In genomic region chr3:42509111-42509510, GRCh38 we compare ENCODE assay signal across 10 cellular contexts.
"Had no signal": no experiment of that assay in that cellular context is flagged by ENCODE, and none has a peak within 500 bp of the region (broad histone marks: within the 10 kb centered on the region; RNA-seq: fewer than 3 reads in every experiment).

No MANE protein-coding gene starts in this region.

- H3K27ac ChIP-seq: body of pancreas, thyroid gland had no signal

- H3K27me3 ChIP-seq: body of pancreas, thyroid gland had no signal

- ATAC-seq: body of pancreas had no signal

- H3K36me3 ChIP-seq: thyroid gland had no signal

- H3K9me3 Mint-ChIP-seq: activated CD4-positive, alpha-beta memory T cell treated with anti-CD3 and anti-CD28 coated beads for 36 hours; activated naive CD4-positive, alpha-beta T cell treated with anti-CD3 and anti-CD28 coated beads, Interleukin-2, amount 50 U/mL, for 24 hours; dendritic cell treated with granulocyte-macrophage colony-stimulating factor and Interleukin-4, amounts not matched to agents 40 ng/mL and 50 ng/mL, for 4 days; neural crest cell had no signal

- H3K36me3 Mint-ChIP-seq: activated CD4-positive, alpha-beta memory T cell treated with anti-CD3 and anti-CD28 coated beads for 36 hours had no signal

- H3K4me3 ChIP-seq: body of pancreas, thyroid gland had no signal

- DNase-seq: activated CD4-positive, alpha-beta memory T cell treated with anti-CD3 and anti-CD28 coated beads for 36 hours; amniotic stem cell; body of pancreas; hypothalamus; kidney glomerular epithelial cell; small intestine; thyroid gland had no signal

- H3K27me3 Mint-ChIP-seq: activated CD4-positive, alpha-beta memory T cell treated with anti-CD3 and anti-CD28 coated beads for 36 hours; activated naive CD4-positive, alpha-beta T cell treated with anti-CD3 and anti-CD28 coated beads, Interleukin-2, amount 50 U/mL, for 24 hours had no signal

- H3K4me1 Mint-ChIP-seq: neural crest cell had no signal

- H3K27ac Mint-ChIP-seq: activated CD4-positive, alpha-beta memory T cell treated with anti-CD3 and anti-CD28 coated beads for 36 hours; dendritic cell treated with granulocyte-macrophage colony-stimulating factor and Interleukin-4, amounts not matched to agents 40 ng/mL and 50 ng/mL, for 4 days had no signal

- H3K4me3 Mint-ChIP-seq: activated CD4-positive, alpha-beta memory T cell treated with anti-CD3 and anti-CD28 coated beads for 36 hours; activated naive CD4-positive, alpha-beta T cell treated with anti-CD3 and anti-CD28 coated beads, Interleukin-2, amount 50 U/mL, for 24 hours; dendritic cell treated with granulocyte-macrophage colony-stimulating factor and Interleukin-4, amounts not matched to agents 40 ng/mL and 50 ng/mL, for 4 days; neural crest cell had no signal

- H3K9me3 ChIP-seq: body of pancreas, thyroid gland had no signal
